Comparison of ENCODE assay signal across 22 cellular contexts in genomic region chr19:53172892-53173291, GRCh38. TPM values are rescaled to one million over a fixed set of nuclear protein-coding genes. Genes with fewer than 3 reads are reported as not detected.
DNase-seq lines count a peak whose midpoint lies in the region; TF ChIP-seq lines count a peak whose summit lies in the region.
"Had no signal": no experiment of that assay in that cellular context is flagged by ENCODE, and none has a peak within 500 bp of the region (broad histone marks: within the 10 kb centered on the region; RNA-seq: fewer than 3 reads in every experiment).

No MANE protein-coding gene starts in this region.

- DNase-seq in COR-L47 (lab: John Stamatoyannopoulos, UW), result peak; percentile 37
- DNase-seq in EL, result peak; percentile 37
- peak; percentile 39 for DNase-seq in RPMI7951 (ENCODE audit: low read depth)
- peak; percentile 49 for DNase-seq in fibroblast of mammary gland (ENCODE audit: low read depth)
- no peak for DNase-seq in SKM-1 (lab: John Stamatoyannopoulos, UW; ENCODE audit: unreplicated experiment)
- DNase-seq in NCI-H1092 (lab: John Stamatoyannopoulos, UW), result no peak
- DNase-seq in activated effector memory CD4-positive, alpha-beta T cell treated with Interleukin-2 at 50 U/mL for 16 hours, result no peak
- DNase-seq: activated CD4-positive, alpha-beta T cell treated with anti-CD3 and anti-CD28 coated beads, Interleukin-2, amount 50 U/mL, for 1 hour; gastrocnemius medialis; H9; left ventricle myocardium inferior; naive B cell; NCI-H1930; NCI-H510A; RPMI8226; stimulated activated CD8-positive, alpha-beta memory T cell treated with anti-CD3 and anti-CD28 coated beads, Interleukin-4, amount 100 ng/mL, for 48 hours; stomach; T-helper 17 cell had no signal

- no peak for TF ChIP-seq CTCF in fibroblast of mammary gland (conservative IDR thresholded peaks at IDR 0.05; ENCODE audit: control insufficient read depth, insufficient read depth, low read depth, low read length)

- no peak overlapping the region for H3K4me3 ChIP-seq in fibroblast of mammary gland (ENCODE audit: control insufficient read depth, low read depth, low read length)
- H3K4me3 ChIP-seq: ascending aorta, gastrocnemius medialis, left ventricle myocardium inferior, SK-N-MC, stomach, tibial nerve had no signal

RNA-seq across cellular contexts. Expression of gene ZNF347, which starts 14.0 kb away (rescaled TPM):
- 7.7 and 8.1 TPM in 2 replicates for total RNA-seq in RPMI7951 (2014; rRNA removed; shearing (Covaris generic))

RNA-seq across cellular contexts. Expression of gene ZNF665, which starts 20.3 kb away (rescaled TPM):
- 2.5 and 3.6 TPM in 2 replicates for total RNA-seq in RPMI7951 (2014; rRNA removed; shearing (Covaris generic))
- total RNA-seq: ascending aorta, HT1080 had no signal

RNA-seq across cellular contexts. Expression of gene ZNF415, which starts 40.2 kb away (rescaled TPM):
- 2.9 and 5.0 TPM in 2 replicates for total RNA-seq in RPMI7951 (2014; rRNA removed; shearing (Covaris generic))
- total RNA-seq: HT1080 had no signal

Comparison
In these comparisons a context has a peak if more than half of its experiments do, and no peak if none do; other contexts are left out.
1. DNase-seq: peak in COR-L47 (single experiment), EL (single experiment), RPMI7951 (single experiment) and fibroblast of mammary gland (single experiment); none in SKM-1 (single experiment), NCI-H1092 (single experiment) and activated effector memory CD4-positive, alpha-beta T cell treated with Interleukin-2 at 50 U/mL for 16 hours (single experiment).